Comparison of ENCODE assay signal across 8 cellular contexts in the genomic region with DNA sequence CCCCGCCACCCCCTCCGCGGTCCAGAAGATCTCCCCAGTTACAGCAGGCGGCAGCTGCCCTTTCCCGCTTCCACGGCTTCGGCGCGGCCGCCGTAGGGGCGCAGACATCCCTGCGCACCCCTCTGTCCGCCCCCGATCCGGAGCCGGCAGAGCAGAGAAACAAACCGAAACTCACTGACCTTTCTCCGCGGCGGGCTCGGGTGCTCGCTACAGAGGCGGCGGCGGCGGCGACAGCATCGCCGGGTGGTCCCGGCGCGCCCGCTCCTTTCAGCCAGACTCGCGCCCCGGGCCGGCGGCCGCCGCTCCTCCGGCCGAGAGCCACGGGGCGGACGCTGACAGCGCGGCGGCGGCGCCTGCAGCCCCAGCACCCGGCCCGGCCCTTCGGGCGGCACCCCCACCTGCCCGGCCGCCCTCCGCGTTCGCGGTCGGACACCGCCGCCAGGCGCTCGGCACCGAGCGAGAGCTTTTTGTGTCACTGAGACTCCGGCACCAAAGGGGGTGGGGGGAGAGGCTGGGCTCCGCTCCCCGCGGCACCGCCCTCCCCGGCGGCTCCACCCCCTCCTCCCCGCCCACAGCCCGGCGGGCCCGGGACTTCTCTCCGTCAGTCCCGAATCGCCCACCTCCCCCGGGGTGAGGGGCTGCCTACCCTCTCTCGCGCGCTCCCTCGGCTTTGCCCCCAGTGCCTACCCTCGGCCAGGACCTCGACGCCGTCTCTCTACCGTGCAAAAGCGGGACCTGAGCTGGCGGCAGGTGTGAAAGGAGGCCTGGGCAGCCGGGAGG. TPM values are rescaled to one million over a fixed set of nuclear protein-coding genes. Genes with fewer than 3 reads are reported as not detected.
A peak's percentile ranks its signal among the peaks of the same experiment; 100 is the strongest.
DNase-seq lines count a peak whose midpoint lies in the region; ATAC-seq lines count a peak whose summit lies in the region.

No MANE protein-coding gene starts in this region.

- peak; percentile 79 for DNase-seq in EL
- DNase-seq in LHCN-M2 (ENCODE audit: low read depth): peak; percentile 50
- peak in 33 of 34 experiments; percentile 21 to 68 (median 51) for DNase-seq in T-cell
- DNase-seq in astrocyte of the hippocampus (ENCODE audit: low read depth, low spot score): peak; percentile 90
- peak in 46 of 51 donors; percentile 12 to 86 (median 63) for DNase-seq in hypothalamus (lab: John Stamatoyannopoulos, UW)
- DNase-seq in renal cortical epithelial cell (ENCODE audit: low read depth): peak; percentile 28
- DNase-seq in GDM1 (lab: John Stamatoyannopoulos, UW): no peak

- H3K27ac Mint-ChIP-seq in T-cell: no peak overlapping the region

- no peaks in the 10 kb centered on the region for H3K9me3 Mint-ChIP-seq in T-cell

- no peaks in the 10 kb centered on the region for H3K36me3 Mint-ChIP-seq in T-cell

- H3K27me3 Mint-ChIP-seq in T-cell: peaks cover 38 to 45% of the 10 kb centered on the region in 2 donors

- peak overlapping the region; percentile 78 to 93 (median 79) for H3K4me3 Mint-ChIP-seq in T-cell

- POLR2A ChIA-PET in T-cell (lab: Charles Lee): interaction anchor here in 1 of 2 donors (0.6 kb wide), 2 partner anchors 67 to 92 kb away, joined by 3 read pairs; no protein-coding TSS in a partner anchor

- peaks cover 11 to 15% (median 15%) of the 10 kb centered on the region in 3 donors for H3K4me1 Mint-ChIP-seq in T-cell

- CTCF ChIA-PET in T-cell (lab: Charles Lee): interaction anchor here in 1 of 2 donors (1.8 kb wide), 1 partner anchor 8 kb away, joined by 6 read pairs; no protein-coding TSS in a partner anchor

- ATAC-seq in GM21825 (IDR thresholded peaks at IDR 0.05; ENCODE audit: unreplicated experiment) (peak; percentile 77), T-cell (replicated peaks in 1 of 4) (peak; percentile 86 to 91 (median 88))

RNA-seq across cellular contexts. Expression of a gene that starts 1.4 kb away (rescaled TPM):
- total RNA-seq in LHCN-M2 (2014; rRNA removed): 0.51 and 0.63 TPM in 2 replicates
- 0.34 TPM for polyA plus RNA-seq in LHCN-M2 (2012)
- under 1 TPM; 0.23 to 0.78 (median 0.51) TPM for total RNA-seq in T-cell
- total RNA-seq in renal cortical epithelial cell: 0.70 and 3.3 TPM in 2 replicates
